33 cellular contexts compared by ENCODE assay signal in genomic region chr6:20672038-20672437, GRCh38.
"Had no signal": no experiment of that assay in that cellular context is flagged by ENCODE, and none has a peak within 500 bp of the region (broad histone marks: within the 10 kb centered on the region; RNA-seq: fewer than 3 reads in every experiment).

No MANE protein-coding gene starts in this region.

- H3K27ac ChIP-seq: body of pancreas, brain microvascular endothelial cell, breast epithelium, VCaP had no signal

- H3K4me3 ChIP-seq: body of pancreas, breast epithelium had no signal

- FAIRE-seq: astrocyte, colon, TTC549 had no signal

- H3K9me3 ChIP-seq: body of pancreas, breast epithelium had no signal

- H3K27me3 ChIP-seq: body of pancreas, brain microvascular endothelial cell, breast epithelium had no signal

- H3K27ac Mint-ChIP-seq: activated B cell treated with CpG ODN at 0.5 μM for 24 hours; activated CD4-positive, alpha-beta memory T cell treated with anti-CD3 and anti-CD28 coated beads for 36 hours; activated CD4-positive, alpha-beta T cell treated with anti-CD3 and anti-CD28 coated beads, Interleukin-2, amount 10 ng/mL, durations not matched to agents 24 days and 14 days; activated CD8-positive, alpha-beta T cell treated with anti-CD3 and anti-CD28 coated beads for 36 hours; activated naive CD4-positive, alpha-beta T cell treated with anti-CD3 and anti-CD28 coated beads, Interleukin-2, amount 10 ng/mL, durations not matched to agents 7 days and 5 days; activated naive CD4-positive, alpha-beta T cell treated with anti-CD3 and anti-CD28 coated beads, Interleukin-2, amount 50 U/mL, for 24 hours; activated naive CD8-positive, alpha-beta T cell; activated naive CD8-positive, alpha-beta T cell treated with anti-CD3 and anti-CD28 coated beads, Interleukin-2, amount 10 ng/mL, durations not matched to agents 7 days and 5 days; activated naive CD8-positive, alpha-beta T cell treated with anti-CD3 and anti-CD28 coated beads, Interleukin-2, amount 50 U/mL, for 24 hours; activated T-cell treated with anti-CD3 and anti-CD28 coated beads, Interleukin-2, amount 50 U/mL, for 24 hours; activated T-helper 2 cell treated with anti-CD3 and anti-CD28 coated beads, Interferon-gamma antibody, Interleukin-2, Interleukin-4, amounts not matched to agents 10 μg/mL and 5 μg/mL and 100 μg/mL, durations not matched to agents 14 hours and 24 hours and 36 hours; T-helper 2 cell treated with Interferon-gamma antibody and Interleukin-4, amounts not matched to agents 5 μg/mL and 100 μg/mL, for 36 hours had no signal

- H3K27me3 Mint-ChIP-seq: activated B cell treated with CpG ODN at 0.5 μM for 24 hours; activated CD4-positive, alpha-beta memory T cell treated with anti-CD3 and anti-CD28 coated beads for 36 hours; activated CD4-positive, alpha-beta T cell treated with anti-CD3 and anti-CD28 coated beads, Interleukin-2, amount 10 ng/mL, durations not matched to agents 24 days and 14 days; activated CD8-positive, alpha-beta T cell treated with anti-CD3 and anti-CD28 coated beads for 36 hours; activated naive CD4-positive, alpha-beta T cell treated with anti-CD3 and anti-CD28 coated beads, Interleukin-2, amount 10 ng/mL, durations not matched to agents 7 days and 5 days; activated naive CD4-positive, alpha-beta T cell treated with anti-CD3 and anti-CD28 coated beads, Interleukin-2, amount 50 U/mL, for 24 hours; activated naive CD8-positive, alpha-beta T cell; activated naive CD8-positive, alpha-beta T cell treated with anti-CD3 and anti-CD28 coated beads, Interleukin-2, amount 10 ng/mL, durations not matched to agents 7 days and 5 days; activated naive CD8-positive, alpha-beta T cell treated with anti-CD3 and anti-CD28 coated beads, Interleukin-2, amount 50 U/mL, for 24 hours; activated T-cell treated with anti-CD3 and anti-CD28 coated beads, Interleukin-2, amount 50 U/mL, for 24 hours had no signal

- H3K4me3 Mint-ChIP-seq: activated B cell treated with CpG ODN at 0.5 μM for 24 hours; activated CD4-positive, alpha-beta memory T cell treated with anti-CD3 and anti-CD28 coated beads for 36 hours; activated CD4-positive, alpha-beta T cell treated with anti-CD3 and anti-CD28 coated beads, Interleukin-2, amount 10 ng/mL, durations not matched to agents 24 days and 14 days; activated CD8-positive, alpha-beta T cell treated with anti-CD3 and anti-CD28 coated beads for 36 hours; activated naive CD4-positive, alpha-beta T cell treated with anti-CD3 and anti-CD28 coated beads, Interleukin-2, amount 10 ng/mL, durations not matched to agents 7 days and 5 days; activated naive CD4-positive, alpha-beta T cell treated with anti-CD3 and anti-CD28 coated beads, Interleukin-2, amount 50 U/mL, for 24 hours; activated naive CD8-positive, alpha-beta T cell; activated naive CD8-positive, alpha-beta T cell treated with anti-CD3 and anti-CD28 coated beads, Interleukin-2, amount 10 ng/mL, durations not matched to agents 7 days and 5 days; activated naive CD8-positive, alpha-beta T cell treated with anti-CD3 and anti-CD28 coated beads, Interleukin-2, amount 50 U/mL, for 24 hours; activated T-cell treated with anti-CD3 and anti-CD28 coated beads, Interleukin-2, amount 50 U/mL, for 24 hours; T-helper 2 cell treated with Interferon-gamma antibody and Interleukin-4, amounts not matched to agents 5 μg/mL and 100 μg/mL, for 36 hours had no signal

- DNase-seq: activated B cell treated with CpG ODN at 0.5 μM for 24 hours; activated CD4-positive, alpha-beta memory T cell treated with anti-CD3 and anti-CD28 coated beads for 36 hours; activated CD4-positive, alpha-beta T cell treated with anti-CD3 and anti-CD28 coated beads for 4 hours; activated CD4-positive, alpha-beta T cell treated with anti-CD3 and anti-CD28 coated beads, Interleukin-2, amount 10 ng/mL, durations not matched to agents 24 days and 14 days; activated CD4-positive, alpha-beta T cell treated with anti-CD3 and anti-CD28 coated beads, Interleukin-2, amount 50 U/mL, for 1 hour; activated CD4-positive, alpha-beta T cell treated with anti-CD3 and anti-CD28 coated beads, Interleukin-2, amount 50 U/mL, for 4 hours; activated CD4-positive, CD25-positive, alpha-beta regulatory T cell treated with anti-CD3 and anti-CD28 coated beads, Interleukin-2, amount 50 U/mL, for 72 hours; activated CD8-positive, alpha-beta memory T cell treated with anti-CD3 and anti-CD28 coated beads, Interleukin-2, amount 50 U/mL, for 4 hours; activated CD8-positive, alpha-beta T cell treated with anti-CD3 and anti-CD28 coated beads for 36 hours; activated effector memory CD4-positive, alpha-beta T cell treated with Interleukin-2 at 50 U/mL for 16 hours; activated gamma-delta T cell; activated naive CD4-positive, alpha-beta T cell treated with anti-CD3 and anti-CD28 coated beads, Interleukin-2, amount 10 ng/mL, durations not matched to agents 7 days and 5 days; activated naive CD4-positive, alpha-beta T cell treated with Interleukin-2 at 50 U/mL for 16 hours; activated naive CD8-positive, alpha-beta T cell treated with anti-CD3 and anti-CD28 coated beads, Interleukin-2, amount 10 ng/mL, durations not matched to agents 7 days and 5 days; activated naive CD8-positive, alpha-beta T cell treated with anti-CD3 and anti-CD28 coated beads, Interleukin-2, amount 50 U/mL, for 24 hours; activated T-cell treated with anti-CD3 and anti-CD28 coated beads, Interleukin-2, amount 50 U/mL, for 24 hours; activated T-cell treated with anti-CD3 and anti-CD28 coated beads, Interleukin-2, amount 50 U/mL, for 48 hours; amygdala; anterior cingulate cortex; body of pancreas; brain microvascular endothelial cell; central memory CD4-positive, alpha-beta T cell; T-helper 2 cell; T-helper 9 cell had no signal

- H3K36me3 ChIP-seq: brain microvascular endothelial cell, breast epithelium had no signal

- H3K4me1 ChIP-seq: body of pancreas, breast epithelium had no signal

- H3K4me1 Mint-ChIP-seq: activated naive CD4-positive, alpha-beta T cell treated with anti-CD3 and anti-CD28 coated beads, Interleukin-2, amount 10 ng/mL, durations not matched to agents 7 days and 5 days had no signal

- ATAC-seq: activated CD8-positive, alpha-beta T cell treated with anti-CD3 and anti-CD28 coated beads for 36 hours; activated naive CD8-positive, alpha-beta T cell treated with anti-CD3 and anti-CD28 coated beads, Interleukin-2, amount 50 U/mL, for 24 hours; body of pancreas had no signal

- H3K9me3 Mint-ChIP-seq: activated B cell treated with CpG ODN at 0.5 μM for 24 hours; activated CD4-positive, alpha-beta memory T cell treated with anti-CD3 and anti-CD28 coated beads for 36 hours; activated CD4-positive, alpha-beta T cell treated with anti-CD3 and anti-CD28 coated beads, Interleukin-2, amount 10 ng/mL, durations not matched to agents 24 days and 14 days; activated CD8-positive, alpha-beta T cell treated with anti-CD3 and anti-CD28 coated beads for 36 hours; activated naive CD4-positive, alpha-beta T cell treated with anti-CD3 and anti-CD28 coated beads, Interleukin-2, amount 50 U/mL, for 24 hours; activated T-cell treated with anti-CD3 and anti-CD28 coated beads, Interleukin-2, amount 50 U/mL, for 24 hours; activated T-helper 2 cell treated with anti-CD3 and anti-CD28 coated beads, Interferon-gamma antibody, Interleukin-2, Interleukin-4, amounts not matched to agents 10 μg/mL and 5 μg/mL and 100 μg/mL, durations not matched to agents 14 hours and 24 hours and 36 hours; T-helper 2 cell treated with Interferon-gamma antibody and Interleukin-4, amounts not matched to agents 5 μg/mL and 100 μg/mL, for 36 hours had no signal
